In genomic region chr9:10112070-10112469, GRCh38 we compare ENCODE assay signal across 15 cellular contexts.
A peak's percentile ranks its signal among the peaks of the same experiment; 100 is the strongest.
DNase-seq lines count a peak whose midpoint lies in the region; TF ChIP-seq lines count a peak whose summit lies in the region.
"Had no signal": no experiment of that assay in that cellular context is flagged by ENCODE, and none has a peak within 500 bp of the region (broad histone marks: within the 10 kb centered on the region; RNA-seq: fewer than 3 reads in every experiment).

No MANE protein-coding gene starts in this region.

- intact Hi-C loops in left ventricle myocardium inferior (cut with micrococcal nuclease), result no loop called here

- H3K4me1 ChIP-seq in left ventricle myocardium inferior, result peaks cover 34% of the 10 kb centered on the region
- no peaks in the 10 kb centered on the region for H3K4me1 ChIP-seq in right atrium auricular region
- H3K4me1 ChIP-seq: BE2C, HAP-1 had no signal

- H3K27ac ChIP-seq in left ventricle myocardium inferior (replicated peaks), result peak overlapping the region; percentile 59
- no peak overlapping the region for H3K27ac ChIP-seq in right atrium auricular region
- H3K27ac ChIP-seq: GM23248 had no signal

- DNase-seq in left ventricle myocardium inferior, result no peak
- DNase-seq in right atrium auricular region (ENCODE audit: low spot score), result no peak
- DNase-seq in NCI-H146 (lab: John Stamatoyannopoulos, UW), result peak; percentile 57
- DNase-seq in NCI-H446 (lab: John Stamatoyannopoulos, UW), result peak; percentile 70 to 87
- peak; percentile 7 for DNase-seq in retina
- no peak for DNase-seq in foreskin melanocyte
- no peak for DNase-seq in stimulated activated CD4-positive, alpha-beta T cell treated with anti-CD3 and anti-CD28 coated beads, Interleukin-4, amount 100 ng/mL, for 4 hours
- DNase-seq: ACHN; BE2C; C1 segment of cervical spinal cord; CD4-positive, CD25-positive, alpha-beta regulatory T cell; CD8-positive, alpha-beta memory T cell; COR-L47; GM23248 had no signal

- H3K9me3 ChIP-seq in left ventricle myocardium inferior (replicated peaks) (no peaks in the 10 kb centered on the region), right atrium auricular region (no peaks in the 10 kb centered on the region)
- H3K9me3 ChIP-seq: BE2C, HAP-1 had no signal

- H3K27me3 ChIP-seq in left ventricle myocardium inferior (ENCODE audit: low read depth) (no peaks in the 10 kb centered on the region), right atrium auricular region (no peaks in the 10 kb centered on the region)
- H3K27me3 ChIP-seq: BE2C had no signal

- H3K4me3 ChIP-seq in left ventricle myocardium inferior, result no peak overlapping the region
- no peak overlapping the region for H3K4me3 ChIP-seq in right atrium auricular region
- H3K4me3 ChIP-seq: GM23248, HAP-1 had no signal

- no peak for TF ChIP-seq CTCF in left ventricle myocardium inferior (IDR thresholded peaks at IDR 0.05; ENCODE audit: borderline replicate concordance)
- TF ChIP-seq CTCF in right atrium auricular region (IDR thresholded peaks at IDR 0.05), result no peak

- no peaks in the 10 kb centered on the region for H3K36me3 ChIP-seq in left ventricle myocardium inferior
- H3K36me3 ChIP-seq in right atrium auricular region, result no peaks in the 10 kb centered on the region
- H3K36me3 ChIP-seq: BE2C, HAP-1 had no signal

Comparison
In these comparisons a context has a peak if more than half of its experiments do, and no peak if none do; other contexts are left out.
1. DNase-seq: peak in NCI-H146 (single experiment), NCI-H446 (2 of 2) and retina (single experiment); none in left ventricle myocardium inferior (single experiment), right atrium auricular region (single experiment), foreskin melanocyte (single experiment) and stimulated activated CD4-positive, alpha-beta T cell treated with anti-CD3 and anti-CD28 coated beads, Interleukin-4, amount 100 ng/mL, for 4 hours (0 of 2).